In genomic region chr2:193428336-193428818, GRCh38 we compare ENCODE assay signal across 31 cellular contexts.
DNase-seq lines count a peak whose midpoint lies in the region; FAIRE-seq and TF ChIP-seq lines count a peak whose summit lies in the region.
"Had no signal": no experiment of that assay in that cellular context is flagged by ENCODE, and none has a peak within 500 bp of the region (broad histone marks: within the 10 kb centered on the region; RNA-seq: fewer than 3 reads in every experiment).

No MANE protein-coding gene starts in this region.

- no peak overlapping the region for H3K14ac ChIP-seq in neuronal stem cell (ENCODE audit: low read length)

- no peak overlapping the region for H4K91ac ChIP-seq in neuronal stem cell (ENCODE audit: low read depth, low read length, poor library complexity)

- no peak overlapping the region for H4K8ac ChIP-seq in neuronal stem cell (ENCODE audit: low read depth, low read length)

- H3K9me3 ChIP-seq in neuronal stem cell (replicated peaks in 1 of 2; ENCODE audit: control insufficient read depth in 2 of 2, insufficient read depth in 1 of 2, low read depth in 1 of 2, low read length in 2 of 2), result no peaks in the 10 kb centered on the region
- H3K9me3 ChIP-seq in HAP-1, result no peaks in the 10 kb centered on the region

- H2AK5ac ChIP-seq in neuronal stem cell (ENCODE audit: low read depth, low read length), result no peak overlapping the region

- no peak overlapping the region for H2BK12ac ChIP-seq in neuronal stem cell (ENCODE audit: low read length)

- FAIRE-seq in D721Med (lab: Jason Lieb, UNC) (peak; percentile 16), HTR-8/SVneo (lab: Jason Lieb, UNC) (no peak), frontal cortex (lab: Jason Lieb, UNC) (no peak)
- FAIRE-seq: H54 had no signal

- H3K27me3 ChIP-seq in neuronal stem cell (ENCODE audit: control insufficient read depth in 3 of 3, insufficient read depth in 3 of 3, low read depth in 1 of 3, low read length in 3 of 3) (no peaks in the 10 kb centered on the region), HAP-1 (ENCODE audit: low read depth) (no peaks in the 10 kb centered on the region)
- H3K27me3 ChIP-seq: SJSA1 had no signal

- no CpG with 5 or more reads among the region's 3 CpGs for WGBS in neuronal stem cell (ENCODE audit: extremely low coverage in 2 of 2, insufficient read length in 2 of 2, insufficient replicate concordance in 1 of 2), 2 donors

- peaks cover 0 to 3% of the 10 kb centered on the region in 2 donors for H3K4me1 ChIP-seq in neuronal stem cell (ENCODE audit: control insufficient read depth in 2 of 2, insufficient read depth in 1 of 2, low read depth in 1 of 2, low read length in 2 of 2)
- H3K4me1 ChIP-seq in HAP-1, result no peaks in the 10 kb centered on the region
- H3K4me1 ChIP-seq: SJSA1 had no signal

- no peak overlapping the region for H3K9ac ChIP-seq in neuronal stem cell (ENCODE audit: low read depth, low read length, poor library complexity)

- TF ChIP-seq CTCF in D721Med (IDR thresholded peaks at IDR 0.05; ENCODE audit: insufficient read depth, missing control alignments), result no peak

- no peak overlapping the region for H3K23ac ChIP-seq in neuronal stem cell (ENCODE audit: low read depth, low read length, poor library complexity)

- no peaks in the 10 kb centered on the region for H3K79me1 ChIP-seq in neuronal stem cell (ENCODE audit: low read depth, low read length)

- no peak overlapping the region for H3K4ac ChIP-seq in neuronal stem cell (ENCODE audit: low read length)

- no peak overlapping the region for H2BK120ac ChIP-seq in neuronal stem cell (ENCODE audit: low read depth, low read length)

- no peak for DNase-seq in D721Med (ENCODE audit: insufficient read length, low spot score)
- DNase-seq in NCI-H128 (lab: John Stamatoyannopoulos, UW; ENCODE audit: unreplicated experiment), result peak; percentile 0
- DNase-seq in kidney glomerular epithelial cell (lab: John Stamatoyannopoulos, UW), result peak; percentile 5
- DNase-seq in neuronal stem cell (ENCODE audit: low spot score), result peak; percentile 6
- DNase-seq in HTR-8/SVneo (ENCODE audit: insufficient read length, low spot score), result no peak
- DNase-seq in frontal cortex (ENCODE audit: low spot score in 2 of 2), result no peak
- no peak for DNase-seq in HAP-1 (ENCODE audit: low spot score in 2 of 2)
- DNase-seq in posterior vena cava (ENCODE audit: low spot score), result no peak
- DNase-seq: activated CD4-positive, alpha-beta memory T cell treated with anti-CD3 and anti-CD28 coated beads for 36 hours; activated CD8-positive, alpha-beta memory T cell treated with anti-CD3 and anti-CD28 coated beads, Interleukin-2, amount 50 U/mL, for 4 hours; activated naive CD4-positive, alpha-beta T cell treated with anti-CD3 and anti-CD28 coated beads, Interleukin-2, amount 10 ng/mL, durations not matched to agents 7 days and 5 days; AML-193; amniotic stem cell; CD4-positive, alpha-beta memory T cell; DMS79; GF-D8; left cardiac atrium; mesenchymal stem cell; MV-4-11; NCI-H187; NCI-H226; occipital lobe; RPMI8226; stimulated activated CD4-positive, alpha-beta T cell treated with anti-CD3 and anti-CD28 coated beads, Interleukin-1b, Interleukin-23, amount 100 ng/mL, for 48 hours; stimulated activated CD8-positive, alpha-beta memory T cell treated with anti-CD3 and anti-CD28 coated beads, Interleukin-4, amount 100 ng/mL, for 48 hours; stimulated activated naive CD8-positive, alpha-beta T cell treated with anti-CD3 and anti-CD28 coated beads, Interleukin-15, amount 100 ng/mL, for 72 hours; T-helper 1 cell had no signal

- in situ Hi-C loops in HAP-1 (cut with MboI; ENCODE audit: low sequenced_read_pairs), result no loop called here

- intact Hi-C loops in posterior vena cava (cut with DNase I), result loop anchor here in 1 of 2 donors (5.0 kb wide), 1 partner anchor 446 kb away; no protein-coding TSS in a partner anchor

- peak overlapping the region; percentile 34 for H2AFZ ChIP-seq in neuronal stem cell (ENCODE audit: low read length)

- H2BK5ac ChIP-seq in neuronal stem cell (ENCODE audit: low read length), result no peak overlapping the region

- H3K27ac ChIP-seq in neuronal stem cell (replicated peaks; ENCODE audit: low read length), result no peak overlapping the region
- H3K27ac ChIP-seq: epithelial cell of prostate, SJSA1 had no signal

- no peak overlapping the region for H3K18ac ChIP-seq in neuronal stem cell (ENCODE audit: low read length)

- no peak overlapping the region for H3K4me3 ChIP-seq in neuronal stem cell (ENCODE audit: low read length in 2 of 2)
- H3K4me3 ChIP-seq in HAP-1, result no peak overlapping the region
- H3K4me3 ChIP-seq: SJSA1, smooth muscle cell had no signal

- no peaks in the 10 kb centered on the region for H3K36me3 ChIP-seq in neuronal stem cell (replicated peaks in 1 of 2; ENCODE audit: control insufficient read depth in 2 of 2, insufficient read depth in 2 of 2, low read length in 2 of 2)
- no peaks in the 10 kb centered on the region for H3K36me3 ChIP-seq in HAP-1 (replicated peaks)
- H3K36me3 ChIP-seq: SJSA1 had no signal

- no peak overlapping the region for H3K4me2 ChIP-seq in neuronal stem cell (ENCODE audit: insufficient read depth, low read length, poor library complexity, severe bottlenecking)
- H3K4me2 ChIP-seq: smooth muscle cell had no signal

- no peak overlapping the region for H2BK15ac ChIP-seq in neuronal stem cell (ENCODE audit: low read length)

Comparison
In these comparisons a context has a peak if more than half of its experiments do, and no peak if none do; other contexts are left out.
1. DNase-seq: peak in NCI-H128 (single experiment), kidney glomerular epithelial cell (single experiment) and neuronal stem cell (single experiment); none in D721Med (single experiment), HTR-8/SVneo (single experiment), frontal cortex (0 of 2), HAP-1 (0 of 2) and posterior vena cava (single experiment).